In genomic region chr17:59815965-59816364, GRCh38 we compare ENCODE assay signal across 19 cellular contexts.
A peak's percentile ranks its signal among the peaks of the same experiment; 100 is the strongest.
DNase-seq lines count a peak whose midpoint lies in the region; ATAC-seq and TF ChIP-seq lines count a peak whose summit lies in the region.
"Had no signal": no experiment of that assay in that cellular context is flagged by ENCODE, and none has a peak within 500 bp of the region (broad histone marks: within the 10 kb centered on the region; RNA-seq: fewer than 3 reads in every experiment).

No MANE protein-coding gene starts in this region.

- no peak for TF ChIP-seq CTCF in AG10803 (conservative IDR thresholded peaks at IDR 0.05; ENCODE audit: low read length)
- no peak for TF ChIP-seq CTCF in chondrocyte (IDR thresholded peaks at IDR 0.05)
- TF ChIP-seq CTCF in right lobe of liver (IDR thresholded peaks at IDR 0.05): no peak

- no peaks in the 10 kb centered on the region for H3K27me3 ChIP-seq in right lobe of liver
- H3K27me3 ChIP-seq: MG63, neural progenitor cell, right atrium auricular region had no signal

- H3K36me3 Mint-ChIP-seq in chondrocyte (ENCODE audit: low read depth): peaks cover 12% of the 10 kb centered on the region
- peaks cover 42% of the 10 kb centered on the region for H3K36me3 Mint-ChIP-seq in activated naive CD8-positive, alpha-beta T cell treated with anti-CD3 and anti-CD28 coated beads, Interleukin-2, amount 50 U/mL, for 24 hours (ENCODE audit: low read depth)

- WGBS in right lobe of liver (ENCODE audit: insufficient coverage, low coverage, low lambda C conversion rate, missing lambda C conversion rate): 83% methylated on average over 1 of the region's 1 CpG

- H3K4me1 Mint-ChIP-seq in chondrocyte (ENCODE audit: low read depth): peaks cover 31% of the 10 kb centered on the region
- H3K4me1 Mint-ChIP-seq in activated naive CD8-positive, alpha-beta T cell treated with anti-CD3 and anti-CD28 coated beads, Interleukin-2, amount 50 U/mL, for 24 hours: peaks cover 29% of the 10 kb centered on the region
- H3K4me1 Mint-ChIP-seq: neural progenitor cell had no signal

- H3K9me3 ChIP-seq in right lobe of liver: no peaks in the 10 kb centered on the region
- H3K9me3 ChIP-seq: MG63, right atrium auricular region had no signal

- no peak overlapping the region for H3K4me3 ChIP-seq in AG10803 (ENCODE audit: low read length)
- no peak overlapping the region for H3K4me3 ChIP-seq in right lobe of liver
- H3K4me3 ChIP-seq: MG63, neural progenitor cell, right atrium auricular region had no signal

- peak; percentile 70 for DNase-seq in AG10803 (ENCODE audit: low read depth)
- peak; percentile 52 for DNase-seq in LHCN-M2 (ENCODE audit: low read depth)
- DNase-seq in chondrocyte (ENCODE audit: low spot score): no peak
- no peak for DNase-seq in right lobe of liver
- no peak for DNase-seq in NCI-H2107 (lab: John Stamatoyannopoulos, UW)
- DNase-seq in activated naive CD8-positive, alpha-beta T cell treated with anti-CD3 and anti-CD28 coated beads, Interleukin-2, amount 50 U/mL, for 24 hours: no peak
- no peak for DNase-seq in AG20443 (ENCODE audit: low spot score)
- DNase-seq: activated T-cell treated with anti-CD3 and anti-CD28 coated beads, Interleukin-2, amount 50 U/mL, for 1 hour; DMS53; foreskin melanocyte; MG63; NCI-H2081; NCI-H748 treated with DMSO at 0.1 percent for 48 hours; RPMI8226; stimulated activated CD4-positive, alpha-beta T cell treated with anti-CD3 and anti-CD28 coated beads, Interleukin-4, amount 100 ng/mL, for 4 hours; T-helper 2 cell had no signal

- H3K27ac Mint-ChIP-seq in chondrocyte (ENCODE audit: unreplicated experiment): peak overlapping the region; percentile 80
- no peak overlapping the region for H3K27ac Mint-ChIP-seq in activated naive CD8-positive, alpha-beta T cell treated with anti-CD3 and anti-CD28 coated beads, Interleukin-2, amount 50 U/mL, for 24 hours
- H3K27ac Mint-ChIP-seq: neural progenitor cell had no signal

- H3K4me1 ChIP-seq in right lobe of liver: peaks cover 0 to 19% (median 2%) of the 10 kb centered on the region in 4 donors
- H3K4me1 ChIP-seq: neural progenitor cell, right atrium auricular region had no signal

- intact Hi-C loops in right lobe of liver (cut with DNase I): no loop called here

- H3K4me3 Mint-ChIP-seq in chondrocyte (ENCODE audit: unreplicated experiment): no peak overlapping the region
- no peak overlapping the region for H3K4me3 Mint-ChIP-seq in activated naive CD8-positive, alpha-beta T cell treated with anti-CD3 and anti-CD28 coated beads, Interleukin-2, amount 50 U/mL, for 24 hours
- H3K4me3 Mint-ChIP-seq: neural progenitor cell had no signal

- ATAC-seq in right lobe of liver (peak; percentile 49 to 83 (median 67)), SK-N-SH treated with all-trans-retinoic acid at 6 μM for 48 hours (no peak)
- no peak for ATAC-seq in activated naive CD8-positive, alpha-beta T cell treated with anti-CD3 and anti-CD28 coated beads, Interleukin-2, amount 50 U/mL, for 24 hours

- peaks cover 0 to 16% (median 6%) of the 10 kb centered on the region in 4 donors for H3K36me3 ChIP-seq in right lobe of liver
- H3K36me3 ChIP-seq: neural progenitor cell had no signal

- H3K27ac ChIP-seq in right lobe of liver: peak overlapping the region in 2 of 3 donors; percentile 12 to 64
- H3K27ac ChIP-seq: neural progenitor cell had no signal

- TF ChIP-seq POLR2A in right lobe of liver (IDR thresholded peaks at IDR 0.05): no peak

- H3K27me3 Mint-ChIP-seq in chondrocyte (ENCODE audit: low read depth): no peaks in the 10 kb centered on the region
- H3K27me3 Mint-ChIP-seq in activated naive CD8-positive, alpha-beta T cell treated with anti-CD3 and anti-CD28 coated beads, Interleukin-2, amount 50 U/mL, for 24 hours: no peaks in the 10 kb centered on the region

- no peaks in the 10 kb centered on the region for H3K9me3 Mint-ChIP-seq in chondrocyte (ENCODE audit: low read depth)
- no peaks in the 10 kb centered on the region for H3K9me3 Mint-ChIP-seq in activated naive CD8-positive, alpha-beta T cell treated with anti-CD3 and anti-CD28 coated beads, Interleukin-2, amount 50 U/mL, for 24 hours
- H3K9me3 Mint-ChIP-seq: neural progenitor cell had no signal

TF ChIP-seq in SK-N-SH treated with all-trans-retinoic acid at 6 μM for 48 hours, 23 proteins besides CTCF, POLR2A, EP300 and RAD21:
- no peak for TF ChIP-seq OSR1 (CRISPR knock-in tag; IDR thresholded peaks at IDR 0.05)

Comparison
In these comparisons a context has a peak if more than half of its experiments do, and no peak if none do; other contexts are left out.
1. DNase-seq: peak in AG10803 (single experiment) and LHCN-M2 (single experiment); none in chondrocyte (single experiment), right lobe of liver (0 of 3), NCI-H2107 (single experiment), activated naive CD8-positive, alpha-beta T cell treated with anti-CD3 and anti-CD28 coated beads, Interleukin-2, amount 50 U/mL, for 24 hours (single experiment) and AG20443 (single experiment).
2. ATAC-seq: peak in right lobe of liver (4 of 4); none in activated naive CD8-positive, alpha-beta T cell treated with anti-CD3 and anti-CD28 coated beads, Interleukin-2, amount 50 U/mL, for 24 hours (single experiment) and SK-N-SH treated with all-trans-retinoic acid at 6 μM for 48 hours (single experiment).